Comparison of ENCODE assay signal across 8 cellular contexts in genomic region chr4:142353149-142353738, GRCh38.
DNase-seq lines count a peak whose midpoint lies in the region; ATAC-seq, FAIRE-seq and TF ChIP-seq lines count a peak whose summit lies in the region.

No MANE protein-coding gene starts in this region.

- H3K79me2 ChIP-seq in PC-3 (ENCODE audit: low read length), result 0 out of 2 replicates have a peak, but pooled peaks cover 22% of the 10 kb centered on the region

- no peak overlapping the region for H3K9ac ChIP-seq in PC-3 (ENCODE audit: low read length)

- POLR2A ChIA-PET in PC-3 (lab: Charles Lee; ENCODE audit: unreplicated experiment), result no interaction called here

- ATAC-seq in HG03354 (IDR thresholded peaks at IDR 0.05; ENCODE audit: poor library complexity, severe bottlenecking, unreplicated experiment) (peak; percentile 77), PC-3 (peak; percentile 55), HG03520 (IDR thresholded peaks at IDR 0.05; ENCODE audit: unreplicated experiment) (no peak)

- no peaks in the 10 kb centered on the region for H3K9me2 ChIP-seq in PC-3 (replicated peaks; ENCODE audit: low read length)

- no TSS peak for BruUV-seq in PC-3 (replicated peaks; lab: Mats Ljungman, UMichigan)

- intact Hi-C loops in PC-3 (cut with micrococcal nuclease), result loop anchor here (1.0 to 5.0 kb wide), 12 partner anchors 52 to 1196 kb away; partner anchors contain the start of gene INPP4B

- H3K27ac ChIP-seq in 22Rv1 (no peak overlapping the region), PC-3 (ENCODE audit: low read length) (peak overlapping the region; percentile 31)

- no peaks in the 10 kb centered on the region for H3F3A ChIP-seq in PC-3 (ENCODE audit: low read length, unreplicated experiment)

- H3K4me2 ChIP-seq in PC-3 (ENCODE audit: low read length), result peak overlapping the region; percentile 30

- TF ChIP-seq CTCF in 22Rv1 (IDR thresholded peaks at IDR 0.05) (peak; percentile 93), PC-3 (conservative IDR thresholded peaks at IDR 0.05; ENCODE audit: low read depth, low read length) (peak; percentile 96)

- peak overlapping the region; percentile 6; the same call in 1 of the 2 replicates for H2AFZ ChIP-seq in PC-3 (ENCODE audit: low read length)

- H3K4me1 ChIP-seq in PC-3 (ENCODE audit: insufficient read depth, low read length), result peaks cover 46% of the 10 kb centered on the region

- H3K27me3 ChIP-seq in PC-3 (ENCODE audit: low read length), result no peaks in the 10 kb centered on the region

- no peaks in the 10 kb centered on the region for H4K20me1 ChIP-seq in PC-3 (ENCODE audit: low read length)

- H3K4me3 ChIP-seq in PC-3 (ENCODE audit: low read length), result no peak overlapping the region; the same call in 1 of the 2 replicates

- peak; percentile 79 for DNase-seq in EL
- DNase-seq in PC-3, result peak; percentile 88
- DNase-seq in lung microvascular endothelial cell (ENCODE audit: low read depth in 2 of 2), result peak; percentile 72 to 77
- DNase-seq in NCI-H128 (lab: John Stamatoyannopoulos, UW; ENCODE audit: unreplicated experiment), result no peak

- H3K36me3 ChIP-seq in PC-3 (ENCODE audit: low read depth, low read length), result no peaks in the 10 kb centered on the region

- CTCF ChIA-PET in PC-3 (lab: Charles Lee), result interaction anchor here (0.6 kb wide), 1 partner anchor 77 kb away, joined by 3 read pairs; no protein-coding TSS in a partner anchor

- peak; percentile 5 for FAIRE-seq in colon (lab: Jason Lieb, UNC)

- no peaks in the 10 kb centered on the region for H3K9me3 ChIP-seq in PC-3 (ENCODE audit: low read length)
